Comparison of ENCODE assay signal across 9 cellular contexts in the genomic region with DNA sequence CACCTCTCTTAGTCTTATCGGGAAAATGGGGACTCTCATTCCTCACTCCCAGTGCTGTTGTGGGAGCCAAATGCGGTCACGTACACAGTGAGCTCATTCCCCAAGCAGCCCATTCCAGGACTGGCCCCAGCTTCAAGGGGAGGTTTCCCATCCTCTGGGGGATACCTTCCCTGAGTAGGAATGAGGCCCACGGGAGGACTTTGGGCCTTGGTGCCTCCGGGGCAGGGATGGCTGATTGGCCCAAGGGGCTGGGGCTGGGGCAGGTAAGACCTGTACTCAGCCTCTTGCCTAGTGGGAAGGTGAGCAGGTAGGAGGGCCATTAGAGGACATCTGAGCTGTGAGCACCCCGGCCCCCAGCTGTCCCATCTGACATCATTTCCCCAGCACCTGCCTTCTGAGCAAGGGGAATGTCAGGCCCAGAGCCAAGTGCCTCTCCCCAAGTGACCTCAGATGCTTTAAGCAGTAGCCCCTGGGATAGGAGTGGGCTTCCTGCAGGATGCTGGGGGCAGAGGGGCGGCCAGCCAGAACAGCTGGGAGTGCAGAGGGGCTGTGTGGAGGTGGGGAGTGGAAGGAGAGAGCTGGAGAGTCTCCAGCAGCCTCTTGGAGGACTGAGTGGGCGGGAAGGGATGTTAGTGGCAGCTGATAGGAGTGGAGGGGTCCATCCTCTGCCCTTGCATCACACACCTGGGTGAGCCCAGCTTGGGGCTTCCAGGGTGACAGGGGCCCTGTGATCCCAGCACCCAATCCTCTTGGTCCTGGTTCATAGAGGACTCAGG. TPM values are rescaled to one million over a fixed set of nuclear protein-coding genes. Genes with fewer than 3 reads are reported as not detected.
DNase-seq lines count a peak whose midpoint lies in the region; ATAC-seq and TF ChIP-seq lines count a peak whose summit lies in the region.
"Had no signal": no experiment of that assay in that cellular context is flagged by ENCODE, and none has a peak within 500 bp of the region (broad histone marks: within the 10 kb centered on the region; RNA-seq: fewer than 3 reads in every experiment).

No MANE protein-coding gene starts in this region.

- H3K36me3 ChIP-seq in transverse colon: no peaks in the 10 kb centered on the region

- ATAC-seq in left lobe of liver: no peak

- peaks cover 18% of the 10 kb centered on the region for H3K4me1 Mint-ChIP-seq in activated T-helper 2 cell treated with anti-CD3 and anti-CD28 coated beads, Interferon-gamma antibody, Interleukin-2, Interleukin-4, amounts not matched to agents 10 μg/mL and 5 μg/mL and 100 μg/mL, durations not matched to agents 14 hours and 24 hours and 36 hours (ENCODE audit: low read depth)

- H3K4me3 Mint-ChIP-seq in activated T-helper 2 cell treated with anti-CD3 and anti-CD28 coated beads, Interferon-gamma antibody, Interleukin-2, Interleukin-4, amounts not matched to agents 10 μg/mL and 5 μg/mL and 100 μg/mL, durations not matched to agents 14 hours and 24 hours and 36 hours (ENCODE audit: low read depth): no peak overlapping the region

- peak; percentile 6 for DNase-seq in activated CD4-positive, alpha-beta T cell treated with anti-CD3 and anti-CD28 coated beads for 1 hour
- DNase-seq in activated CD4-positive, alpha-beta T cell treated with anti-CD3 and anti-CD28 coated beads, Interleukin-2, amount 50 U/mL, for 1 hour: no peak
- peak; percentile 8 for DNase-seq in activated T-helper 2 cell treated with anti-CD3 and anti-CD28 coated beads, Interferon-gamma antibody, Interleukin-2, Interleukin-4, amounts not matched to agents 10 μg/mL and 5 μg/mL and 100 μg/mL, durations not matched to agents 14 hours and 24 hours and 36 hours (ENCODE audit: low spot score)
- DNase-seq in left lobe of liver (ENCODE audit: low spot score) (peak; percentile 44), transverse colon (peak; percentile 5), caudate nucleus (lab: John Stamatoyannopoulos, UW) (no peak), foreskin melanocyte (no peak), iPS-NIHi7 (ENCODE audit: extremely low spot score) (no peak)
- DNase-seq: midbrain had no signal

- no peak for TF ChIP-seq CTCF in transverse colon (IDR thresholded peaks at IDR 0.05)

- H3K27me3 Mint-ChIP-seq in activated T-helper 2 cell treated with anti-CD3 and anti-CD28 coated beads, Interferon-gamma antibody, Interleukin-2, Interleukin-4, amounts not matched to agents 10 μg/mL and 5 μg/mL and 100 μg/mL, durations not matched to agents 14 hours and 24 hours and 36 hours (ENCODE audit: low read depth): no peaks in the 10 kb centered on the region

- H3K9me3 Mint-ChIP-seq in activated T-helper 2 cell treated with anti-CD3 and anti-CD28 coated beads, Interferon-gamma antibody, Interleukin-2, Interleukin-4, amounts not matched to agents 10 μg/mL and 5 μg/mL and 100 μg/mL, durations not matched to agents 14 hours and 24 hours and 36 hours: no peaks in the 10 kb centered on the region

- in situ Hi-C loops in transverse colon (cut with MboI; ENCODE audit: low pct_ligation_motif_present in 1 of 4, low pct_unique_long_range_greater_than_20kb in 1 of 4, low sequenced_read_pairs in 3 of 4): loop anchor here (5.0 to 10.0 kb wide), 3 partner anchors 281 to 291 kb away; no protein-coding TSS in a partner anchor

- H3K36me3 Mint-ChIP-seq in activated T-helper 2 cell treated with anti-CD3 and anti-CD28 coated beads, Interferon-gamma antibody, Interleukin-2, Interleukin-4, amounts not matched to agents 10 μg/mL and 5 μg/mL and 100 μg/mL, durations not matched to agents 14 hours and 24 hours and 36 hours (ENCODE audit: low read depth): peaks cover 45% of the 10 kb centered on the region

- intact Hi-C loops in activated T-helper 2 cell treated with anti-CD3 and anti-CD28 coated beads, Interferon-gamma antibody, Interleukin-2, Interleukin-4, amounts not matched to agents 10 μg/mL and 5 μg/mL and 100 μg/mL, durations not matched to agents 14 hours and 24 hours and 36 hours (cut with micrococcal nuclease): loop anchor here (5.0 kb wide), 1 partner anchor 288 kb away; no protein-coding TSS in a partner anchor
- intact Hi-C loops in transverse colon (cut with DNase I; ENCODE audit: low total_unique reads): loop anchor here (5.0 kb wide), 1 partner anchor 268 kb away; no protein-coding TSS in a partner anchor

- no peaks in the 10 kb centered on the region for H3K27me3 ChIP-seq in transverse colon

- H3K9me3 ChIP-seq in transverse colon: no peaks in the 10 kb centered on the region

- H3K4me3 ChIP-seq in transverse colon: no peak overlapping the region

- no peak overlapping the region for H3K27ac ChIP-seq in transverse colon
- no peak overlapping the region for H3K27ac ChIP-seq in caudate nucleus (ENCODE audit: low read depth, low read length)

- no peak for TF ChIP-seq POLR2A in transverse colon (IDR thresholded peaks at IDR 0.05)

- peaks cover 0 to 21% (median 9%) of the 10 kb centered on the region in 4 donors for H3K4me1 ChIP-seq in transverse colon

- 67 to 100% methylated on average over 1 to 7 of the region's 8 CpGs for WGBS in transverse colon (ENCODE audit: low coverage in 1 of 2), 2 donors

- no peak for TF ChIP-seq EP300 in transverse colon (IDR thresholded peaks at IDR 0.05; ENCODE audit: low read depth)

- H3K27ac Mint-ChIP-seq in activated T-helper 2 cell treated with anti-CD3 and anti-CD28 coated beads, Interferon-gamma antibody, Interleukin-2, Interleukin-4, amounts not matched to agents 10 μg/mL and 5 μg/mL and 100 μg/mL, durations not matched to agents 14 hours and 24 hours and 36 hours: no peak overlapping the region

RNA-seq across cellular contexts. Expression of a gene that starts 58.4 kb away (rescaled TPM):
- total RNA-seq in activated T-helper 2 cell treated with anti-CD3 and anti-CD28 coated beads, Interferon-gamma antibody, Interleukin-2, Interleukin-4, amounts not matched to agents 10 μg/mL and 5 μg/mL and 100 μg/mL, durations not matched to agents 14 hours and 24 hours and 36 hours: 397 and 425 TPM in 2 replicates
- 60.6 TPM for total RNA-seq in left lobe of liver
- total RNA-seq in transverse colon: 10 to 100 TPM in 3 of 4 donors, 1 to 10 TPM in 1; 7.9 to 23.1 (median 14.0) TPM

Comparison
In these comparisons a context has a peak if more than half of its experiments do, and no peak if none do; other contexts are left out.
1. DNase-seq: peak in activated CD4-positive, alpha-beta T cell treated with anti-CD3 and anti-CD28 coated beads for 1 hour (single experiment), activated T-helper 2 cell treated with anti-CD3 and anti-CD28 coated beads, Interferon-gamma antibody, Interleukin-2, Interleukin-4, amounts not matched to agents 10 μg/mL and 5 μg/mL and 100 μg/mL, durations not matched to agents 14 hours and 24 hours and 36 hours (single experiment), left lobe of liver (single experiment) and transverse colon (single experiment); none in activated CD4-positive, alpha-beta T cell treated with anti-CD3 and anti-CD28 coated beads, Interleukin-2, amount 50 U/mL, for 1 hour (single experiment), caudate nucleus (0 of 61), foreskin melanocyte (single experiment) and iPS-NIHi7 (single experiment).